In the genomic region with DNA sequence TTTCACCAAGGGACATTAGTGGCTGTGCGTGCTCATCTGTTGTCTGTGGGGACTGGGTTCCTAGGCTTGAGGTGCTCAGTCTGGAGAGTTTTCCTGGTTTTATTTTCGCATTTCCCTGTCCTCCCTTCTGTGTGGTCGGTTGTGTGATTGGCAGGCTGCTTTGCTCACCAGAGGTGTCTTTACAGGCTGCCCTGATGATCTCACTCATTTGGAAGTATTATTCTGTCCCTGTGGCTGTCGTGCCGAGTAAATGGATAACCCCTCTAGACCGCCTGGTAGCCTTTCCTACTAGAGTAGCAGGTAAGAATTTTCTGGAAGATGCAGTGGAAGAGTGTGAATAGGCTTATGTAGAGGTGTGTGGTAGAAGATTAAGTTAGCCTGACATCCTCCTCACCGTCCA, we compare ENCODE assay signal across 20 cellular contexts. TPM values are rescaled to one million over a fixed set of nuclear protein-coding genes. Genes with fewer than 3 reads are reported as not detected.
DNase-seq lines count a peak whose midpoint lies in the region; ATAC-seq and TF ChIP-seq lines count a peak whose summit lies in the region.
"Had no signal": no experiment of that assay in that cellular context is flagged by ENCODE, and none has a peak within 500 bp of the region (broad histone marks: within the 10 kb centered on the region; RNA-seq: fewer than 3 reads in every experiment).

No MANE protein-coding gene starts in this region.

- TF ChIP-seq CTCF in brain (conservative IDR thresholded peaks at IDR 0.05) (no peak), neural progenitor cell (IDR thresholded peaks at IDR 0.05) (no peak)

- H3F3A ChIP-seq in neural progenitor cell (ENCODE audit: low read depth) = peaks cover 17% of the 10 kb centered on the region

- H2AFZ ChIP-seq in neural progenitor cell (replicated peaks) = no peak overlapping the region
- H2AFZ ChIP-seq: GM23248 had no signal

- H3K9me3 Mint-ChIP-seq in brain (no peaks in the 10 kb centered on the region), neural progenitor cell (no peaks in the 10 kb centered on the region)
- no peaks in the 10 kb centered on the region for H3K9me3 Mint-ChIP-seq in stimulated activated memory B cell treated with anti-CD40 and anti-IgM and Interleukin-4, amounts not matched to agents 10 μg/mL and 1 μg/mL and 100 μg/mL, for 72 hours
- H3K9me3 Mint-ChIP-seq: CD4-positive, CD25-positive, alpha-beta regulatory T cell; CD8-positive, alpha-beta memory T cell had no signal

- no peaks in the 10 kb centered on the region for H3K36me3 ChIP-seq in neural progenitor cell

- no peak for ATAC-seq in stimulated activated memory B cell treated with anti-CD40 and anti-IgM and Interleukin-4, amounts not matched to agents 10 μg/mL and 1 μg/mL and 100 μg/mL, for 72 hours
- ATAC-seq: GM12878 had no signal

- H3K4me3 Mint-ChIP-seq in brain (no peak overlapping the region), neural progenitor cell (no peak overlapping the region)
- H3K4me3 Mint-ChIP-seq in stimulated activated memory B cell treated with anti-CD40 and anti-IgM and Interleukin-4, amounts not matched to agents 10 μg/mL and 1 μg/mL and 100 μg/mL, for 72 hours = no peak overlapping the region
- H3K4me3 Mint-ChIP-seq: CD8-positive, alpha-beta memory T cell had no signal

- peak overlapping the region in 4 of 5 experiments; percentile 2 to 27 (median 22) for H3K27ac Mint-ChIP-seq in brain
- peak overlapping the region; percentile 81 for H3K27ac Mint-ChIP-seq in neural progenitor cell
- no peak overlapping the region for H3K27ac Mint-ChIP-seq in stimulated activated memory B cell treated with anti-CD40 and anti-IgM and Interleukin-4, amounts not matched to agents 10 μg/mL and 1 μg/mL and 100 μg/mL, for 72 hours
- H3K27ac Mint-ChIP-seq: CD4-positive, CD25-positive, alpha-beta regulatory T cell had no signal

- DNase-seq in kidney tubule cell (ENCODE audit: low spot score) = peak; percentile 80
- DNase-seq in neural progenitor cell (ENCODE audit: low spot score) = no peak
- DNase-seq in activated T-cell treated with anti-CD3 and anti-CD28 coated beads, Interleukin-2, amount 50 U/mL, for 1 hour = no peak
- no peak for DNase-seq in pons (ENCODE audit: low spot score)
- DNase-seq: ACHN; BE2C; C1 segment of cervical spinal cord; CD4-positive, CD25-positive, alpha-beta regulatory T cell; CD8-positive, alpha-beta memory T cell; COR-L47; DMS 273 treated with DMSO at 0.1 percent for 48 hours; DMS53; DND-41; EL; GM23248; HCEC 1CT; IMR-90 had no signal

- peaks cover 61% of the 10 kb centered on the region for H3K36me3 Mint-ChIP-seq in brain
- peaks cover 40% of the 10 kb centered on the region for H3K36me3 Mint-ChIP-seq in neural progenitor cell
- peaks cover 58% of the 10 kb centered on the region for H3K36me3 Mint-ChIP-seq in stimulated activated memory B cell treated with anti-CD40 and anti-IgM and Interleukin-4, amounts not matched to agents 10 μg/mL and 1 μg/mL and 100 μg/mL, for 72 hours

- no peak overlapping the region for H3K4me2 ChIP-seq in neural progenitor cell

- H3K79me2 ChIP-seq in neural progenitor cell (ENCODE audit: low read depth) = peaks cover 20% of the 10 kb centered on the region

- H3K27ac ChIP-seq in neural progenitor cell = no peak overlapping the region
- H3K27ac ChIP-seq: GM23248 had no signal

- peaks cover 23% of the 10 kb centered on the region for H4K20me1 ChIP-seq in neural progenitor cell (ENCODE audit: low read depth)

- H3K4me1 Mint-ChIP-seq in brain = peaks cover 40% of the 10 kb centered on the region
- H3K4me1 Mint-ChIP-seq in neural progenitor cell = peaks cover 55% of the 10 kb centered on the region
- peaks cover 25% of the 10 kb centered on the region for H3K4me1 Mint-ChIP-seq in stimulated activated memory B cell treated with anti-CD40 and anti-IgM and Interleukin-4, amounts not matched to agents 10 μg/mL and 1 μg/mL and 100 μg/mL, for 72 hours

- no peaks in the 10 kb centered on the region for H3K27me3 ChIP-seq in neural progenitor cell
- H3K27me3 ChIP-seq: BE2C had no signal

- H3K4me1 ChIP-seq in neural progenitor cell = peaks cover 26% of the 10 kb centered on the region
- H3K4me1 ChIP-seq: BE2C had no signal

- no peaks in the 10 kb centered on the region for H3K9me3 ChIP-seq in neural progenitor cell (ENCODE audit: low read depth)
- H3K9me3 ChIP-seq: BE2C had no signal

- no peak overlapping the region for H3K9ac ChIP-seq in neural progenitor cell
- H3K9ac ChIP-seq: GM23248 had no signal

- H3K27me3 Mint-ChIP-seq in brain = no peaks in the 10 kb centered on the region
- H3K27me3 Mint-ChIP-seq in neural progenitor cell (ENCODE audit: insufficient read depth, low read depth) = peaks cover 4% of the 10 kb centered on the region
- no peaks in the 10 kb centered on the region for H3K27me3 Mint-ChIP-seq in stimulated activated memory B cell treated with anti-CD40 and anti-IgM and Interleukin-4, amounts not matched to agents 10 μg/mL and 1 μg/mL and 100 μg/mL, for 72 hours
- H3K27me3 Mint-ChIP-seq: CD4-positive, CD25-positive, alpha-beta regulatory T cell had no signal

- no peak overlapping the region for H3K4me3 ChIP-seq in neural progenitor cell
- H3K4me3 ChIP-seq: GM12878, GM23248 had no signal

RNA-seq across cellular contexts. Expression of a gene that starts 44.1 kb away (rescaled TPM):
- polyA plus RNA-seq in brain (ENCODE audit: insufficient read depth, low read depth, low replicate concordance) = 161 TPM
- total RNA-seq in neural progenitor cell (ENCODE audit: low replicate concordance) = 516 and 903 TPM in 2 replicates

RNA-seq across cellular contexts. Expression of a gene that starts 52.6 kb away (rescaled TPM):
- 0.17 TPM for polyA plus RNA-seq in brain (ENCODE audit: insufficient read depth, low read depth, low replicate concordance)
- total RNA-seq in neural progenitor cell (ENCODE audit: low replicate concordance) = 2.6 and 4.7 TPM in 2 replicates
- total RNA-seq: CD4-positive, CD25-positive, alpha-beta regulatory T cell had no signal
- polyA plus RNA-seq: CD4-positive, CD25-positive, alpha-beta regulatory T cell had no signal

RNA-seq across cellular contexts. Expression of a gene that starts 58.8 kb away (rescaled TPM):
- polyA plus RNA-seq in brain (ENCODE audit: insufficient read depth, low read depth, low replicate concordance) = 11.2 TPM
- total RNA-seq in neural progenitor cell (ENCODE audit: low replicate concordance) = 7.5 and 12.2 TPM in 2 replicates
- total RNA-seq: CD4-positive, CD25-positive, alpha-beta regulatory T cell had no signal
